Comparison of ENCODE assay signal across 8 cellular contexts in the genomic region with DNA sequence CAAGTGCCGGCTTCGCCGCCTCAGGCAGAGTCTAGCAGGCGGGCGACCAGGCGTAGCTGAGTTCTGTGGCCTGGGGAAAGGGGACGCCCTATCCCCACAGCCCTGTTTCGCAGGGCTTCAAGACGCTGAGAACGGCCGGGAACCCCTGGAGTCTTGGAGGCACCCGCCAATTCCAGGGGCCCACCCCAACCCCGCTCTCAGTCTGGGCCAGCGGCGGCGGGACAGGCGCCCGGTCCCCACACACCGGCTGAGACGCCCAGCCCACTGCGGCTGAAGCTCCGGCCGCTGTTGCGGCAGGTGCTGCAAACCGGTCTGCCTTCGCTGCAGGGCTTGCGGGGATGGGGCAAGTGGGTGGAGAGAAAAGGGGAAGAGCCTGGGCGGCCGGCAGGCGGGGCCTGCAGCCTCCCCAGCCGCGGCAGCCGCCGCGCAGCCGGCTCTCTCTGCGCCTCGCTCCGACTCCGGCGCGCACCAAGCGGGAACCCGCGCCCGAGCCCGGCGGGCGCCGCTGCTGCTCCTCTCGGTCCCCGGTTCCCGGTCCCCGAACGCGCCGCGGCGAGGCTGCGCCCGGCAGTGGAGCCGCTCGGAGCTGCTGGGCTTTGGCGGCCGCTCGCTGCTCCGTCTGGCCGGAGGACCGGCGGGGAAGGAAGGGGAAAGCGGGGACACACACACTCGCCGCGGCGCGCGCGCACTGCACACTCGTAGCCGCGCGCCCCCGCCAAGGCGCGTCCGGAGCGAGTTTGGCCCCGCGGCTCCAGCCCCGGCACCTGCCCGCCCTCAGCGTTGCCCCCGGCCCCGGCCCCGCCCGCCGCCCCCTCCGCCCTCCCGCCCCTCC. TPM values are rescaled to one million over a fixed set of nuclear protein-coding genes. Genes with fewer than 3 reads are reported as not detected.
DNase-seq lines count a peak whose midpoint lies in the region; ATAC-seq and TF ChIP-seq lines count a peak whose summit lies in the region.

A gene with protein sequence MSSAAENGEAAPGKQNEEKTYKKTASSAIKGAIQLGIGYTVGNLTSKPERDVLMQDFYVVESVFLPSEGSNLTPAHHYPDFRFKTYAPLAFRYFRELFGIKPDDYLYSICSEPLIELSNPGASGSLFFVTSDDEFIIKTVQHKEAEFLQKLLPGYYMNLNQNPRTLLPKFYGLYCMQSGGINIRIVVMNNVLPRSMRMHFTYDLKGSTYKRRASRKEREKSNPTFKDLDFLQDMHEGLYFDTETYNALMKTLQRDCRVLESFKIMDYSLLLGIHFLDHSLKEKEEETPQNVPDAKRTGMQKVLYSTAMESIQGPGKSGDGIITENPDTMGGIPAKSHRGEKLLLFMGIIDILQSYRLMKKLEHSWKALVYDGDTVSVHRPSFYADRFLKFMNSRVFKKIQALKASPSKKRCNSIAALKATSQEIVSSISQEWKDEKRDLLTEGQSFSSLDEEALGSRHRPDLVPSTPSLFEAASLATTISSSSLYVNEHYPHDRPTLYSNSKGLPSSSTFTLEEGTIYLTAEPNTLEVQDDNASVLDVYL (plus strand): TSS at position 437 of the 832 bp plus-strand sequence. CDS start 117,375 bp downstream, outside the sequence.

- no peak within 1 kb of the TSS for H3K27ac ChIP-seq in naive thymus-derived CD4-positive, alpha-beta T cell (ENCODE audit: low read depth, low read length)
- H3K27ac ChIP-seq in testis, result peak within 1 kb of the TSS; percentile 71 to 84

- no peaks in the 10 kb centered on the region for H3K36me3 Mint-ChIP-seq in naive thymus-derived CD4-positive, alpha-beta T cell

- intact Hi-C loops in naive thymus-derived CD4-positive, alpha-beta T cell (cut with micrococcal nuclease), result loop anchor here (2.0 to 10.0 kb wide), 5 partner anchors 76 to 322 kb away; a partner anchor contains a TSS
- intact Hi-C loops in testis (cut with DNase I; ENCODE audit: low total_unique reads), result no loop called here

- DNase-seq in BE2C (peak; percentile 51), NCI-H2171 (lab: John Stamatoyannopoulos, UW) (peak; percentile 23), fibroblast of the aortic adventitia (ENCODE audit: low read depth) (peak; percentile 22), testis (peak; percentile 80)
- DNase-seq in activated CD8-positive, alpha-beta memory T cell treated with anti-CD3 and anti-CD28 coated beads for 24 hours, result peak; percentile 68
- peak in 6 of 9 donors; percentile 2 to 77 (median 13) for DNase-seq in naive thymus-derived CD4-positive, alpha-beta T cell

- H3K27ac Mint-ChIP-seq in naive thymus-derived CD4-positive, alpha-beta T cell, result peak within 1 kb of the TSS in 1 of 9 donors; percentile 70

- H3K9me3 ChIP-seq in BE2C (no peaks in the 10 kb centered on the region), testis (no peaks in the 10 kb centered on the region)
- no peaks in the 10 kb centered on the region for H3K9me3 ChIP-seq in naive thymus-derived CD4-positive, alpha-beta T cell (ENCODE audit: control insufficient read depth in 2 of 3, low read length in 3 of 3)

- TF ChIP-seq CTCF in BE2C (IDR thresholded peaks at IDR 0.05; ENCODE audit: low read depth, low read length), result no peak
- no peak for TF ChIP-seq CTCF in fibroblast of the aortic adventitia (IDR thresholded peaks at IDR 0.05; ENCODE audit: insufficient read depth, low read length)
- no peak for TF ChIP-seq CTCF in testis (IDR thresholded peaks at IDR 0.05)

- H3K4me3 Mint-ChIP-seq in naive thymus-derived CD4-positive, alpha-beta T cell, result peak within 1 kb of the TSS; percentile 67 to 95 (median 80)

- ATAC-seq in GM18858 (IDR thresholded peaks at IDR 0.05; ENCODE audit: unreplicated experiment) (peak; percentile 66), HG03039 (IDR thresholded peaks at IDR 0.05; ENCODE audit: unreplicated experiment) (peak; percentile 63)
- ATAC-seq in naive thymus-derived CD4-positive, alpha-beta T cell, result peak; percentile 87

- TF ChIP-seq POLR2A in testis (IDR thresholded peaks at IDR 0.05), result no peak

- POLR2A ChIA-PET in naive thymus-derived CD4-positive, alpha-beta T cell (lab: Charles Lee), result no interaction called here

- no peaks in the 10 kb centered on the region for H3K4me1 ChIP-seq in BE2C
- H3K4me1 ChIP-seq in naive thymus-derived CD4-positive, alpha-beta T cell (ENCODE audit: control insufficient read depth in 2 of 2, insufficient read depth in 2 of 2, low read length in 2 of 2), result peaks cover 0 to 6% of the 10 kb centered on the region in 2 donors
- H3K4me1 ChIP-seq in testis, result peaks cover 3% of the 10 kb centered on the region

- peaks cover 0 to 3% (median 0%) of the 10 kb centered on the region in 11 donors for H3K9me3 Mint-ChIP-seq in naive thymus-derived CD4-positive, alpha-beta T cell

- H3K27me3 ChIP-seq in BE2C, result peaks cover 57% of the 10 kb centered on the region
- peaks cover 3 to 14% of the 10 kb centered on the region in 2 donors for H3K27me3 ChIP-seq in naive thymus-derived CD4-positive, alpha-beta T cell (ENCODE audit: control insufficient read depth in 2 of 2, insufficient read depth in 2 of 2, low read length in 2 of 2)
- H3K27me3 ChIP-seq in testis, result no peaks in the 10 kb centered on the region

- 1% methylated on average over 57 of the region's 99 CpGs; no CpG with 5 or more reads in 1 of the 2 donors for WGBS in testis, 2 donors

- no peaks in the 10 kb centered on the region for H3K36me3 ChIP-seq in BE2C
- H3K36me3 ChIP-seq in naive thymus-derived CD4-positive, alpha-beta T cell (ENCODE audit: control insufficient read depth in 2 of 3, insufficient read depth in 3 of 3, low read length in 3 of 3), result no peaks in the 10 kb centered on the region
- H3K36me3 ChIP-seq in testis (ENCODE audit: low read depth, missing control alignments), result no peaks in the 10 kb centered on the region

- H3K4me3 ChIP-seq in BE2C (ENCODE audit: low read depth, low read length) (no peak within 1 kb of the TSS), fibroblast of the aortic adventitia (ENCODE audit: low read depth, low read length) (peak within 1 kb of the TSS; percentile 56), testis (peak within 1 kb of the TSS; percentile 55 to 77)
- H3K4me3 ChIP-seq in naive thymus-derived CD4-positive, alpha-beta T cell (ENCODE audit: low read length), result no peak within 1 kb of the TSS

- peaks cover 5 to 25% (median 20%) of the 10 kb centered on the region in 7 donors for H3K4me1 Mint-ChIP-seq in naive thymus-derived CD4-positive, alpha-beta T cell

- peaks cover 74 to 86% (median 77%) of the 10 kb centered on the region in 5 donors for H3K27me3 Mint-ChIP-seq in naive thymus-derived CD4-positive, alpha-beta T cell

- CTCF ChIA-PET in naive thymus-derived CD4-positive, alpha-beta T cell (lab: Charles Lee), result no interaction called here

RNA-seq across cellular contexts. Expression of the gene that starts here (rescaled TPM):
- not detected for polyA plus RNA-seq in BE2C (2012; ENCODE audit: insufficient read depth, insufficient read length, low read depth)
- not detected in 2 replicates for total RNA-seq in fibroblast of the aortic adventitia (ENCODE audit: low replicate concordance)
- 1 to 10 TPM in 3 of 5 experiments, under 1 TPM in 2; 0.22 to 4.2 (median 1.5) TPM for total RNA-seq in naive thymus-derived CD4-positive, alpha-beta T cell
- polyA plus RNA-seq in naive thymus-derived CD4-positive, alpha-beta T cell, result under 1 TPM; 0.08 to 0.54 TPM
- 10 to 100 TPM; 53.6 to 66.9 TPM for total RNA-seq in testis
- polyA plus RNA-seq in testis (ENCODE audit: insufficient read depth, low read depth, low replicate concordance), result 70.5 TPM

Comparison
In these comparisons a context has a peak if more than half of its experiments do, and no peak if none do; other contexts are left out.
1. RNA of the gene that starts here (total RNA-seq): 53.6 to 66.9 TPM in testis; 0.22 to 4.2 TPM in naive thymus-derived CD4-positive, alpha-beta T cell and not detected in fibroblast of the aortic adventitia; every median in the first group is over 10 times any median in the second.
2. RNA of the gene that starts here (polyA plus RNA-seq): 70.5 TPM in testis (single experiment); 0.08 to 0.54 TPM in naive thymus-derived CD4-positive, alpha-beta T cell; every median in the first group is over 10 times any median in the second.
3. Peak in DNase-seq and H3K4me3 ChIP-seq in fibroblast of the aortic adventitia; RNA of the gene not detected or under 1 TPM.
4. DNase-seq: peak in every context shown above with its lines; median percentile 80 in testis; 68 in activated CD8-positive, alpha-beta memory T cell treated with anti-CD3 and anti-CD28 coated beads for 24 hours; 51 in BE2C; 23 in NCI-H2171; 22 in fibroblast of the aortic adventitia; 13 in naive thymus-derived CD4-positive, alpha-beta T cell.
5. H3K4me3 ChIP-seq: peak in testis (2 of 2); none in BE2C (single experiment) and naive thymus-derived CD4-positive, alpha-beta T cell (single experiment).
6. Peak in every context shown above with its lines, with median percentiles within 50 percentile points of each other: ATAC-seq.